In the genomic region with DNA sequence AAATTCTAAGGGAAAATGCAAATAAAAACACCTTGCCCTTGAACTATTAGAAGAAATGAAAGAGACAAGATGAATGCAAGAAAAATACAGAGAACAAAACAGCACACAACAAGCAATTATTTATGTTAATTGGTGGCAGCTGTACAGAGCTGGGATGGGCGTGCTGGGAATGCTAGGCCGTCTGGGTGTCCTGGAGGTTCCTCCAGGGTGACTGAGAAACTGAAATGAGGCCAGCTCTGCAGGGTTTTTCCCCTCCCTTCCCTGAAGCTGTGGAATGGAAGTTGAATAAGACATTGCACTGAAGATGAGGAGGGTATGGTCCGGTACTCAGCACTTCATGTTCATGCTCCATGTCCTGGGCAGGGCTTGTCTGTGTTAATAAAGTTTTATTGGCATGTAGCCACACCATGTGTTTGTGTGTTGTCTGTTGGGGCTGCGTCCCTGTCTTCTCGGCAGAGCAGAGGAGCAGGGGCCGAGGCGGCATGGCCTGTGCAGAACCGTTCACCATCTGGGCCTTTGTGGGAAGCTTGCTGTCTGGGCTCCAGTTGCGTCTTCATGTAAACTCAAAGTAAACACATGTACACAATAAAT, we compare ENCODE assay signal across 13 cellular contexts.
DNase-seq lines count a peak whose midpoint lies in the region; ATAC-seq, FAIRE-seq and TF ChIP-seq lines count a peak whose summit lies in the region.
"Had no signal": no experiment of that assay in that cellular context is flagged by ENCODE, and none has a peak within 500 bp of the region (broad histone marks: within the 10 kb centered on the region; RNA-seq: fewer than 3 reads in every experiment).

No MANE protein-coding gene starts in this region.

- TF ChIP-seq POLR2A in GM12891 (IDR thresholded peaks at IDR 0.05; ENCODE audit: low read depth, low read length), result no peak

- intact Hi-C loops in cardiac septum (cut with DNase I) (no loop called here), Right ventricle myocardium inferior (cut with DNase I) (no loop called here)

- FAIRE-seq in endometrium (lab: Jason Lieb, UNC) (peak; percentile 37), GM12891 (lab: Jason Lieb, UNC) (no peak)

- peak; percentile 58 for DNase-seq in cardiac septum (ENCODE audit: low spot score)
- no peak for DNase-seq in Right ventricle myocardium inferior (ENCODE audit: missing footprints)
- DNase-seq in NCI-H69 (lab: John Stamatoyannopoulos, UW), result peak; percentile 51
- peak; percentile 29 for DNase-seq in ureter (ENCODE audit: low spot score)
- no peak for DNase-seq in stimulated activated CD4-positive, alpha-beta T cell treated with anti-CD3 and anti-CD28 coated beads, Interleukin-2, amount 100 ng/mL, for 24 hours
- no peak for DNase-seq in GM12891 (ENCODE audit: insufficient read length, low spot score)
- DNase-seq: activated CD4-positive, alpha-beta memory T cell treated with anti-CD3 and anti-CD28 coated beads, Interleukin-2, amount 10 ng/mL, durations not matched to agents 7 days and 5 days; activated naive CD8-positive, alpha-beta T cell treated with anti-CD3 and anti-CD28 coated beads, Interleukin-2, amount 10 ng/mL, durations not matched to agents 7 days and 5 days; NCI-H2081 treated with DMSO at 0.1 percent for 48 hours; SHP77; stimulated activated CD4-positive, alpha-beta T cell treated with anti-CD3 and anti-CD28 coated beads, Interleukin-12 subunit alpha, Interleukin-12 subunit beta, amount 100 ng/mL, for 4 hours had no signal

- no peak for ATAC-seq in Right ventricle myocardium inferior
- no peak for ATAC-seq in HG03457 (IDR thresholded peaks at IDR 0.05; ENCODE audit: unreplicated experiment)

TF ChIP-seq in GM12891, 5 proteins besides CTCF, POLR2A, EP300 and RAD21:
- TF ChIP-seq PAX5 (IDR thresholded peaks at IDR 0.05; ENCODE audit: insufficient read depth, low read length, severe bottlenecking) (no peak), TAF1 (IDR thresholded peaks at IDR 0.05; ENCODE audit: low read depth, low read length) (no peak), POU2F2 (IDR thresholded peaks at IDR 0.05; ENCODE audit: low read depth, low read length) (no peak), POLR2AphosphoS5 (IDR thresholded peaks at IDR 0.05; ENCODE audit: low read depth, low read length) (no peak), SPI1 (IDR thresholded peaks at IDR 0.05; ENCODE audit: low read depth, low read length) (no peak)

Comparison
In these comparisons a context has a peak if more than half of its experiments do, and no peak if none do; other contexts are left out.
1. DNase-seq: peak in cardiac septum (single experiment), NCI-H69 (single experiment) and ureter (single experiment); none in Right ventricle myocardium inferior (single experiment), stimulated activated CD4-positive, alpha-beta T cell treated with anti-CD3 and anti-CD28 coated beads, Interleukin-2, amount 100 ng/mL, for 24 hours (0 of 2) and GM12891 (single experiment).